Comparison of ENCODE assay signal across 36 cellular contexts in the genomic region with DNA sequence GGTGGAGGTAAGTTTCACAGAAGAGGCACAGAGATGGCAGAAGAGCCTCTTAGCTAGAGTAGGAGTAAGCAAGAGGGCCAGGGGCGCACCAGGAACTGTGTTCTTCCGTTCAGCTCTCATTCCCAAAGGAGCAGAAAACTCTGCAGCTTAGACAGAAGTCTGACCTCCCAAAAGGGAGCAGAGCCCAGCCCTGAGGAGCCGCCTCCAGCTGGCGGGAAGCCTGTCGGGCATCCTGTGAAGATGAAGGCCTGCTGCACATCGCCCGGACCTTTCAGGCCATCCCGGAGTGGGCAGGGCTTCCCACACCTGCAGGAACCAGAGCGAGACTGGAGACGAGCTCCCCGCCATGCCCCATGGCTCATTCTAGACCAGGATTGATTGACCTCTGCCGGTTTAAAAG.
"Had no signal": no experiment of that assay in that cellular context is flagged by ENCODE, and none has a peak within 500 bp of the region (broad histone marks: within the 10 kb centered on the region; RNA-seq: fewer than 3 reads in every experiment).

No MANE protein-coding gene starts in this region.

- H3K27ac Mint-ChIP-seq: activated CD4-positive, alpha-beta T cell treated with anti-CD3 and anti-CD28 coated beads, Interleukin-2, amount 10 ng/mL, durations not matched to agents 24 days and 14 days; activated CD8-positive, alpha-beta T cell treated with anti-CD3 and anti-CD28 coated beads for 36 hours; activated naive CD8-positive, alpha-beta T cell treated with anti-CD3 and anti-CD28 coated beads for 36 hours; activated T-cell treated with anti-CD3 and anti-CD28 coated beads, Interleukin-2, amount 50 U/mL, for 72 hours; activated T-helper 17 cell treated with anti-CD3 and anti-CD28 coated beads, Interleukin-2, amount 50 U/mL, for 72 hours had no signal

- H3K4me3 Mint-ChIP-seq: activated CD4-positive, alpha-beta T cell treated with anti-CD3 and anti-CD28 coated beads, Interleukin-2, amount 10 ng/mL, durations not matched to agents 24 days and 14 days; activated CD8-positive, alpha-beta T cell treated with anti-CD3 and anti-CD28 coated beads for 36 hours; activated naive CD8-positive, alpha-beta T cell treated with anti-CD3 and anti-CD28 coated beads for 36 hours; activated T-cell treated with anti-CD3 and anti-CD28 coated beads, Interleukin-2, amount 50 U/mL, for 72 hours; activated T-helper 17 cell treated with anti-CD3 and anti-CD28 coated beads, Interleukin-2, amount 50 U/mL, for 72 hours had no signal

- H3K9me3 Mint-ChIP-seq: activated T-helper 17 cell treated with anti-CD3 and anti-CD28 coated beads, Interleukin-2, amount 50 U/mL, for 72 hours had no signal

- H3K4me1 ChIP-seq: ascending aorta, Peyer's patch, SJCRH30 had no signal

- H3K27ac ChIP-seq: ascending aorta, cardiac muscle cell, Peyer's patch, SJCRH30, SK-N-MC, WERI-Rb-1 had no signal

- H3K27me3 Mint-ChIP-seq: activated CD4-positive, alpha-beta T cell treated with anti-CD3 and anti-CD28 coated beads, Interleukin-2, amount 10 ng/mL, durations not matched to agents 24 days and 14 days; activated T-helper 17 cell treated with anti-CD3 and anti-CD28 coated beads, Interleukin-2, amount 50 U/mL, for 72 hours had no signal

- H3K36me3 Mint-ChIP-seq: activated naive CD8-positive, alpha-beta T cell treated with anti-CD3 and anti-CD28 coated beads for 36 hours had no signal

- H3K4me1 Mint-ChIP-seq: activated CD4-positive, alpha-beta T cell treated with anti-CD3 and anti-CD28 coated beads, Interleukin-2, amount 10 ng/mL, durations not matched to agents 24 days and 14 days; activated naive CD8-positive, alpha-beta T cell treated with anti-CD3 and anti-CD28 coated beads for 36 hours; activated T-helper 17 cell treated with anti-CD3 and anti-CD28 coated beads, Interleukin-2, amount 50 U/mL, for 72 hours had no signal

- H3K4me3 ChIP-seq: ascending aorta, cardiac muscle cell, MG63, Peyer's patch, SJCRH30, SK-N-MC had no signal

- H3K36me3 ChIP-seq: ascending aorta, cardiac muscle cell, MG63, Peyer's patch, SJCRH30, WERI-Rb-1 had no signal

- H3K27me3 ChIP-seq: ascending aorta, cardiac muscle cell, MG63, Peyer's patch, SJCRH30 had no signal

- ATAC-seq: activated CD8-positive, alpha-beta T cell treated with anti-CD3 and anti-CD28 coated beads for 36 hours; activated T-cell treated with anti-CD3 and anti-CD28 coated beads, Interleukin-2, amount 50 U/mL, for 72 hours; activated T-helper 17 cell treated with anti-CD3 and anti-CD28 coated beads, Interleukin-2, amount 50 U/mL, for 72 hours; PC-3 had no signal

- DNase-seq: activated CD4-positive, alpha-beta T cell treated with anti-CD3 and anti-CD28 coated beads for 1 hour; activated CD4-positive, alpha-beta T cell treated with anti-CD3 and anti-CD28 coated beads, Interleukin-2, amount 10 ng/mL, durations not matched to agents 24 days and 14 days; activated CD4-positive, alpha-beta T cell treated with anti-CD3 and anti-CD28 coated beads, Interleukin-2, amount 50 U/mL, for 4 hours; activated CD4-positive, CD25-positive, alpha-beta regulatory T cell; activated CD8-positive, alpha-beta T cell treated with anti-CD3 and anti-CD28 coated beads for 36 hours; activated effector memory CD4-positive, alpha-beta T cell treated with anti-CD3 and anti-CD28 coated beads, Interleukin-2, amount 50 U/mL, for 16 hours; activated naive CD4-positive, alpha-beta T cell; activated naive CD4-positive, alpha-beta T cell treated with anti-CD3 and anti-CD28 coated beads, Interleukin-2, amount 50 U/mL, for 16 hours; activated naive CD8-positive, alpha-beta T cell treated with anti-CD3 and anti-CD28 coated beads for 36 hours; activated T-cell treated with anti-CD3 and anti-CD28 coated beads, Interleukin-2, amount 50 U/mL, for 1 hour; activated T-cell treated with anti-CD3 and anti-CD28 coated beads, Interleukin-2, amount 50 U/mL, for 72 hours; amniotic stem cell; Kasumi-1; KBM-7; MG63; NCI-H1048; NCI-H1105 treated with DMSO at 0.1 percent for 48 hours; NCI-H1436; NCI-H1694; NCI-H1930; NCI-H2081 treated with DMSO at 0.1 percent for 48 hours; NCI-H345; NCI-H526; NCI-H748 treated with DMSO at 0.1 percent for 48 hours; NK-92 treated with Interleukin-12 subunit alpha and Interleukin-12 subunit beta, amount 100 ng/mL, for 24 hours; PC-3; RPMI8226; SHP77; SJCRH30; T1000; WERI-Rb-1 had no signal

- H3K9me3 ChIP-seq: Peyer's patch had no signal
